In the genomic region with DNA sequence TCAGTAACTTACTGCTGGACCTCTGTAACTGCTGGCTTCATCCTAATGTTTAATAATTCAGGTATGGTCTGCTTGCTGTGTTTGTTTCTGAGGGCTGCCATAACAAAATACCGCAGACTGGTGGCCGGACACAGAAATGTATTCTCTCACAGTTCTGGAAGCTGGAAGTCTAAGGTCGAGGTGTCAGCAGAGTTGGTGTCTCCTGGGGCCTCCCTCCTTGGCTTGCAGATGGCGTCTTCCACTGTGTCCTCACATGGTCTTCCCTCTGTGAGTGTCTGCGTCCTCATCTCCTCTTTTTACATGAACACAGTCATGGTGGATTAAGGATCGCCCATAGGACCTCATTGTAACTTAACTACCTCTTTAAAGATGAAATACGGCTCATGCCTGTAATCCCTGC, we compare ENCODE assay signal across 14 cellular contexts.
"Had no signal": no experiment of that assay in that cellular context is flagged by ENCODE, and none has a peak within 500 bp of the region (broad histone marks: within the 10 kb centered on the region; RNA-seq: fewer than 3 reads in every experiment).

No MANE protein-coding gene starts in this region.

- ATAC-seq: activated CD4-positive, CD25-positive, alpha-beta regulatory T cell treated with anti-CD3 and anti-CD28 coated beads, Interleukin-2, amount 50 U/mL, for 24 hours; esophagus mucosa; pancreas; stimulated activated memory B cell treated with anti-CD40 and anti-IgM and Interleukin-4, amounts not matched to agents 10 μg/mL and 1 μg/mL and 100 μg/mL, for 72 hours had no signal

- H3K27ac Mint-ChIP-seq: activated T-helper 1 cell treated with anti-CD3 and anti-CD28 coated beads, Interleukin-12 subunit alpha, Interleukin-12 subunit beta, Interleukin-2, Interleukin-4 antibody, amounts not matched to agents 30 ng/mL and 10 ng/mL and 1 ng/mL, durations not matched to agents 14 hours and 24 hours and 36 hours; mesothelial cell of epicardium had no signal

- H3K27ac ChIP-seq: cardiac muscle cell, hepatocyte, pancreas, transverse colon, vagina had no signal

- H3K4me1 ChIP-seq: pancreas, transverse colon, vagina had no signal

- H3K27me3 Mint-ChIP-seq: activated CD4-positive, alpha-beta memory T cell treated with anti-CD3 and anti-CD28 coated beads for 36 hours; stimulated activated memory B cell treated with anti-CD40 and anti-IgM and Interleukin-4, amounts not matched to agents 10 μg/mL and 1 μg/mL and 100 μg/mL, for 72 hours had no signal

- H3K9me3 Mint-ChIP-seq: activated CD4-positive, alpha-beta memory T cell treated with anti-CD3 and anti-CD28 coated beads for 36 hours; stimulated activated memory B cell treated with anti-CD40 and anti-IgM and Interleukin-4, amounts not matched to agents 10 μg/mL and 1 μg/mL and 100 μg/mL, for 72 hours had no signal

- H3K4me3 Mint-ChIP-seq: activated CD4-positive, alpha-beta memory T cell treated with anti-CD3 and anti-CD28 coated beads for 36 hours; activated T-helper 1 cell treated with anti-CD3 and anti-CD28 coated beads, Interleukin-12 subunit alpha, Interleukin-12 subunit beta, Interleukin-2, Interleukin-4 antibody, amounts not matched to agents 30 ng/mL and 10 ng/mL and 1 ng/mL, durations not matched to agents 14 hours and 24 hours and 36 hours; mesothelial cell of epicardium; stimulated activated memory B cell treated with anti-CD40 and anti-IgM and Interleukin-4, amounts not matched to agents 10 μg/mL and 1 μg/mL and 100 μg/mL, for 72 hours had no signal

- DNase-seq: activated CD4-positive, alpha-beta memory T cell treated with anti-CD3 and anti-CD28 coated beads for 36 hours; activated naive CD4-positive, alpha-beta T cell; pancreas; substantia nigra; SW 1271; transverse colon had no signal

- H3K36me3 ChIP-seq: cardiac muscle cell, pancreas, transverse colon, vagina had no signal

- H3K27me3 ChIP-seq: cardiac muscle cell, hepatocyte, pancreas, transverse colon, vagina had no signal

- H3K4me3 ChIP-seq: cardiac muscle cell, hepatocyte, pancreas, transverse colon, vagina had no signal

- H3K36me3 Mint-ChIP-seq: mesothelial cell of epicardium; stimulated activated memory B cell treated with anti-CD40 and anti-IgM and Interleukin-4, amounts not matched to agents 10 μg/mL and 1 μg/mL and 100 μg/mL, for 72 hours had no signal

- H3K9me3 ChIP-seq: pancreas, transverse colon, vagina had no signal
